22 cellular contexts compared by ENCODE assay signal in genomic region chr11:111414936-111415335, GRCh38. TPM values are rescaled to one million over a fixed set of nuclear protein-coding genes. Genes with fewer than 3 reads are reported as not detected.
A peak's percentile ranks its signal among the peaks of the same experiment; 100 is the strongest.
DNase-seq lines count a peak whose midpoint lies in the region; ATAC-seq, FAIRE-seq and TF ChIP-seq lines count a peak whose summit lies in the region.
"Had no signal": no experiment of that assay in that cellular context is flagged by ENCODE, and none has a peak within 500 bp of the region (broad histone marks: within the 10 kb centered on the region; RNA-seq: fewer than 3 reads in every experiment).

No MANE protein-coding gene starts in this region.

- H3K4me1 ChIP-seq in BLaER1: peaks cover 77% of the 10 kb centered on the region
- peaks cover 0 to 27% (median 14%) of the 10 kb centered on the region in 12 donors for H3K4me1 ChIP-seq in heart left ventricle

- H3K9ac ChIP-seq in BLaER1: peak overlapping the region; percentile 74

- DNase-seq in GM12891 (ENCODE audit: insufficient read length, low spot score) (no peak), ecto neural progenitor cell (ENCODE audit: low spot score) (peak; percentile 25), heart left ventricle (no peak), substantia nigra (lab: John Stamatoyannopoulos, UW) (no peak)
- DNase-seq: activated T-cell treated with anti-CD3 and anti-CD28 coated beads for 4 hours; CD8-positive, alpha-beta T cell; glutamatergic neuron; GOT3; mucosa of descending colon; NCI-H146; NCI-H345; stimulated activated CD4-positive, alpha-beta T cell treated with anti-CD3 and anti-CD28 coated beads, Interleukin-4, amount 100 ng/mL, for 4 hours had no signal

- H3K4me3 ChIP-seq in BLaER1: peak overlapping the region; percentile 39
- no peak overlapping the region for H3K4me3 ChIP-seq in heart left ventricle
- H3K4me3 ChIP-seq: mucosa of descending colon, vagina had no signal

- WGBS in heart left ventricle, 4 donors: 75 to 97% (median 94%) methylated on average over 3 of the region's 3 CpGs

- TF ChIP-seq POLR2A in GM12891 (IDR thresholded peaks at IDR 0.05; ENCODE audit: low read depth, low read length) (0 out of 2 replicates have a peak, but pooled peaks have one; percentile 44), Raji (IDR thresholded peaks at IDR 0.05; ENCODE audit: insufficient read depth, low read depth, low read length) (peak; percentile 39; the same call in 1 of the 2 replicates), heart left ventricle (IDR thresholded peaks at IDR 0.05) (no peak)

- H3K36me3 ChIP-seq in BLaER1 (no peaks in the 10 kb centered on the region), heart left ventricle (no peaks in the 10 kb centered on the region)
- H3K36me3 ChIP-seq: vagina had no signal

- ATAC-seq in heart left ventricle (no peak), GM18517 (IDR thresholded peaks at IDR 0.05; ENCODE audit: unreplicated experiment) (no peak), GM19463 (IDR thresholded peaks at IDR 0.05; ENCODE audit: unreplicated experiment) (no peak)
- ATAC-seq: CD8-positive, alpha-beta T cell; left lobe of liver; mucosa of descending colon; SK-N-SH treated with all-trans-retinoic acid at 6 μM for 48 hours had no signal

- FAIRE-seq in GM12891 (lab: Jason Lieb, UNC): peak; percentile 84

- H4K20me1 ChIP-seq in BLaER1: no peaks in the 10 kb centered on the region

- H3K9me3 ChIP-seq in BLaER1: no peaks in the 10 kb centered on the region; the same call in 1 of the 2 replicates
- no peaks in the 10 kb centered on the region for H3K9me3 ChIP-seq in heart left ventricle
- H3K9me3 ChIP-seq: mucosa of descending colon, vagina had no signal

- H3K27ac ChIP-seq in BLaER1 (peak overlapping the region; percentile 95), heart left ventricle (no peak overlapping the region), substantia nigra (ENCODE audit: low read depth, low read length, poor library complexity, severe bottlenecking) (no peak overlapping the region)
- H3K27ac ChIP-seq: vagina had no signal

- intact Hi-C loops in heart left ventricle (cut with DNase I): loop anchor here in 1 of 10 donors (5.0 kb wide), 1 partner anchor 118 kb away; the partner anchor contains the start of gene POU2AF3

- TF ChIP-seq CTCF in heart left ventricle (IDR thresholded peaks at IDR 0.05): no peak

- peak overlapping the region; percentile 91 for H3K4me2 ChIP-seq in BLaER1

- no peaks in the 10 kb centered on the region for H3K27me3 ChIP-seq in BLaER1
- H3K27me3 ChIP-seq in heart left ventricle: no peaks in the 10 kb centered on the region
- H3K27me3 ChIP-seq: vagina had no signal

TF ChIP-seq in GM12891, 5 proteins besides CTCF, POLR2A, EP300 and RAD21:
- no peak for TF ChIP-seq POU2F2 (IDR thresholded peaks at IDR 0.05; ENCODE audit: low read depth, low read length)
- TF ChIP-seq PAX5 (IDR thresholded peaks at IDR 0.05; ENCODE audit: insufficient read depth, low read length, severe bottlenecking): no peak
- no peak for TF ChIP-seq POLR2AphosphoS5 (IDR thresholded peaks at IDR 0.05; ENCODE audit: low read depth, low read length)
- no peak for TF ChIP-seq SPI1 (IDR thresholded peaks at IDR 0.05; ENCODE audit: low read depth, low read length)

RNA-seq across cellular contexts. Expression of gene POU2AF1, which starts 35.9 kb away (rescaled TPM):
- 136 TPM for polyA plus RNA-seq in GM12891 (2012; ENCODE audit: low read depth, missing spikeins)
- total RNA-seq in heart left ventricle: 1 to 10 TPM in 1 of 9 donors, under 1 TPM in 2, not detected in 6; 0.20 to 1.3 (median 0.28) TPM
- polyA plus RNA-seq in heart left ventricle: under 1 TPM in 1 of 2 donors, not detected in 1; 0.07 TPM
- total RNA-seq: HT1080, RPMI7951, vagina had no signal
- polyA plus RNA-seq: fibroblast of lung had no signal

Comparison
In these comparisons a context has a peak if more than half of its experiments do, and no peak if none do; other contexts are left out.
1. POLR2A ChIP-seq: peak in GM12891 (single experiment) and Raji (single experiment); none in heart left ventricle (0 of 2).